8 cellular contexts compared by ENCODE assay signal in the genomic region with DNA sequence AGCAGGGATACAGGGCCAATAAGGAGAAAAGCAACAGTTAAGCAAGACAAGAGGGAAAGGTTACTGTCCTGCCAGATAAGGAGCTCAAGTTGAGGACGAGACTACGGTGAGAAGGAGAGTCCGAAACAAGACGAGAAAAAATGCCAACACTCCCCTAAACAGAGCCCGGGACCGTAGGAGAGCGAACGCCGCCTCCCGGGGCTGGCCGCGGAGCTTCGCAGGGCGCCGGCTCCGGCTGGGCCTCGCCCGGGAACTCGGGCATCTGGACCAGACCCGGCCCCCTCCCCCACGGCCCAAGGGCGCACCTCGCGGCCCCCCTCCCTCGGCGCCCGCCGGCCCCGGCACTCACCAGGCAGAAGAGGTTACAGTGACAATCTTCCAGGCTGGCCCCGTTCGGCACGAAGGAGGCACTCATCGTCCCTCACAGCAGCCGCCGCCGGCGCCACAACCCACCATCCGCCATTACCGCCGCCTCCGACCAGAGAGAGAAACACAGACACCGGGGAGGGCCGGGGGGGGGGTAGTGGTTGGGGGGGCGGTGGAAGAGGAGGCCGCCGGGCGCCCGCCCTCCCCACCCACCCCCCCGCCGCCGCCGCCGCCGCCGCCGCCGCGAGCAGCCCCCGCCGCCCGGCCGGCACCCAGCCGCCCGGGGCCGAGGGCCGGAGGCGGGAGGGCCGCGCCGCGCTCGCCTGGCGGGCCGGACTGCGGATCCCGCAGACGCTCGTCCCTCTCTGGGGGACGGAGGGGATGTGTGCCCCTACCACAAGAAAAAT. TPM values are rescaled to one million over a fixed set of nuclear protein-coding genes. Genes with fewer than 3 reads are reported as not detected.
DNase-seq lines count a peak whose midpoint lies in the region; TF ChIP-seq lines count a peak whose summit lies in the region.

A gene with protein sequence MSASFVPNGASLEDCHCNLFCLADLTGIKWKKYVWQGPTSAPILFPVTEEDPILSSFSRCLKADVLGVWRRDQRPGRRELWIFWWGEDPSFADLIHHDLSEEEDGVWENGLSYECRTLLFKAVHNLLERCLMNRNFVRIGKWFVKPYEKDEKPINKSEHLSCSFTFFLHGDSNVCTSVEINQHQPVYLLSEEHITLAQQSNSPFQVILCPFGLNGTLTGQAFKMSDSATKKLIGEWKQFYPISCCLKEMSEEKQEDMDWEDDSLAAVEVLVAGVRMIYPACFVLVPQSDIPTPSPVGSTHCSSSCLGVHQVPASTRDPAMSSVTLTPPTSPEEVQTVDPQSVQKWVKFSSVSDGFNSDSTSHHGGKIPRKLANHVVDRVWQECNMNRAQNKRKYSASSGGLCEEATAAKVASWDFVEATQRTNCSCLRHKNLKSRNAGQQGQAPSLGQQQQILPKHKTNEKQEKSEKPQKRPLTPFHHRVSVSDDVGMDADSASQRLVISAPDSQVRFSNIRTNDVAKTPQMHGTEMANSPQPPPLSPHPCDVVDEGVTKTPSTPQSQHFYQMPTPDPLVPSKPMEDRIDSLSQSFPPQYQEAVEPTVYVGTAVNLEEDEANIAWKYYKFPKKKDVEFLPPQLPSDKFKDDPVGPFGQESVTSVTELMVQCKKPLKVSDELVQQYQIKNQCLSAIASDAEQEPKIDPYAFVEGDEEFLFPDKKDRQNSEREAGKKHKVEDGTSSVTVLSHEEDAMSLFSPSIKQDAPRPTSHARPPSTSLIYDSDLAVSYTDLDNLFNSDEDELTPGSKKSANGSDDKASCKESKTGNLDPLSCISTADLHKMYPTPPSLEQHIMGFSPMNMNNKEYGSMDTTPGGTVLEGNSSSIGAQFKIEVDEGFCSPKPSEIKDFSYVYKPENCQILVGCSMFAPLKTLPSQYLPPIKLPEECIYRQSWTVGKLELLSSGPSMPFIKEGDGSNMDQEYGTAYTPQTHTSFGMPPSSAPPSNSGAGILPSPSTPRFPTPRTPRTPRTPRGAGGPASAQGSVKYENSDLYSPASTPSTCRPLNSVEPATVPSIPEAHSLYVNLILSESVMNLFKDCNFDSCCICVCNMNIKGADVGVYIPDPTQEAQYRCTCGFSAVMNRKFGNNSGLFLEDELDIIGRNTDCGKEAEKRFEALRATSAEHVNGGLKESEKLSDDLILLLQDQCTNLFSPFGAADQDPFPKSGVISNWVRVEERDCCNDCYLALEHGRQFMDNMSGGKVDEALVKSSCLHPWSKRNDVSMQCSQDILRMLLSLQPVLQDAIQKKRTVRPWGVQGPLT (N-terminal part only) (minus strand): TSS at position 488 of the 773 bp plus-strand sequence. CDS start 73 bp downstream, at position 415.

- peaks cover 8% of the 10 kb centered on the region for H3K27me3 Mint-ChIP-seq in endothelial cell (ENCODE audit: unreplicated experiment)

- TF ChIP-seq CTCF in endothelial cell (IDR thresholded peaks at IDR 0.05; ENCODE audit: unreplicated experiment): no peak

- DNase-seq in EL (peak; percentile 53), HCEC 1CT (peak; percentile 29), NCI-H82 (lab: John Stamatoyannopoulos, UW) (peak; percentile 78), endothelial cell (ENCODE audit: low spot score) (peak; percentile 52), midbrain (lab: John Stamatoyannopoulos, UW) (peak; percentile 51), NCI-H2029 treated with DMSO at 0.1 percent for 48 hours (lab: John Stamatoyannopoulos, UW) (no peak)
- peak; percentile 80 for DNase-seq in activated CD8-positive, alpha-beta memory T cell treated with anti-CD3 and anti-CD28 coated beads, Interleukin-2, amount 50 U/mL, for 48 hours
- DNase-seq in stimulated activated CD8-positive, alpha-beta memory T cell treated with anti-CD3 and anti-CD28 coated beads, Interleukin-2, amount 100 ng/mL, for 1 hour (ENCODE audit: low read depth in 2 of 2): peak; percentile 26 to 33

- peaks cover 7% of the 10 kb centered on the region for H3K36me3 Mint-ChIP-seq in endothelial cell (ENCODE audit: low read depth, unreplicated experiment)

- H3K9me3 Mint-ChIP-seq in endothelial cell (ENCODE audit: unreplicated experiment): no peaks in the 10 kb centered on the region

- H3K4me1 Mint-ChIP-seq in endothelial cell (ENCODE audit: unreplicated experiment): peaks cover 27% of the 10 kb centered on the region

- H3K27ac Mint-ChIP-seq in endothelial cell (ENCODE audit: unreplicated experiment): peak within 1 kb of the TSS; percentile 97

- peak within 1 kb of the TSS; percentile 100 for H3K4me3 Mint-ChIP-seq in endothelial cell (ENCODE audit: unreplicated experiment)

RNA-seq across cellular contexts. Expression of the gene that starts here (rescaled TPM):
- total RNA-seq in endothelial cell (ENCODE audit: unreplicated experiment): 51.4 TPM
